ENCODE assay signal across 8 cellular contexts in the genomic region with DNA sequence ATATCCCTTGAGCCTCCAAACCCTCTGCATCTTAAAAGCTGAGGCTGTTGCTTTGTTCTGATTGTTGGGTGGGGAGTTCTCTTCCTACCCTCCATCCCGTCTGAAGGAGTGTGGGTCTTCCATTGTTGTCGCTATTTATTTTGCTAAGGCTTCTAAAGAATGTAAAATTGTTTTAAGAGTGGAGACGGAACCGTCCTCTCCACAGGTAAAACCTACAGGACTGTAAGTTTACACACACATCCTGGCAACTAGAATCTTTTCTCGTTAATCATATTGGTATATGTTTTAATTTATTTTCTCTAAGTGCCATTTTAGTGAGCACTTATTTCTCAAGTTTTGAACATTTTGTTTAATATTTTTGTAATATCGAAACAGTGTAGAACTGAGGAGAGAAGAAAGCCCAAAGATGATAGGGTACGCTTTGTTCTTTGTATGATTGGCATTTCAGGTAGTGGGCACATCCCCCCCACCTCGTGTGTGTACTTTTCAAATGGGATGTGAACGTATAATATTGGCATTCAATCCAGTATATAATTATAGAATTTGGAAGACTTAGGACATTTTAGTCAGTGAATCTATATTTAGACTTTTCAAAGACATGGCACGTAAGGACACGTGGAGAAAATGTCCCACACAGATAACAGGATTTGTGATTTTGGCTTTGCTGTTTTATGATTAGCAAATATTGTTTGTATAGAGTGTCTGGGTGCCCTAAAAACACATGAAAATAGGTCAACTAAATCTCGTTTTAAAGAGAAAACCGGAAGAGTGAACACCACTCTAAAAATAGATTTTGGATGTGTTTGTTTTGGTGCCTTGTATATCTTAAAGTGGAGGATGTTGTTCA. TPM values are rescaled to one million over a fixed set of nuclear protein-coding genes. Genes with fewer than 3 reads are reported as not detected.
DNase-seq lines count a peak whose midpoint lies in the region; ATAC-seq and TF ChIP-seq lines count a peak whose summit lies in the region.

No MANE protein-coding gene starts in this region.

- ATAC-seq in GM18502 (IDR thresholded peaks at IDR 0.05; ENCODE audit: poor library complexity, unreplicated experiment), result peak; percentile 0
- no peak for ATAC-seq in left lung
- no peak for ATAC-seq in thoracic aorta (ENCODE audit: insufficient number of reproducible peaks, low FRiP score, low read depth)
- ATAC-seq in HG03045 (IDR thresholded peaks at IDR 0.05; ENCODE audit: unreplicated experiment), result no peak

- H3K9ac ChIP-seq in HUES64 (ENCODE audit: low read depth, low read length), result peak overlapping the region; percentile 96

- H3K4me3 ChIP-seq in HUES64 (ENCODE audit: low read length), result peak overlapping the region; percentile 80
- peak overlapping the region; percentile 70 to 82 for H3K4me3 ChIP-seq in left lung
- peak overlapping the region; percentile 86 for H3K4me3 ChIP-seq in thoracic aorta

- H3K27me3 ChIP-seq in HUES64 (ENCODE audit: insufficient read depth, low read length), result no peaks in the 10 kb centered on the region
- H3K27me3 ChIP-seq in left lung, result no peaks in the 10 kb centered on the region
- no peaks in the 10 kb centered on the region for H3K27me3 ChIP-seq in thoracic aorta (replicated peaks; ENCODE audit: insufficient read depth)

- H3K9me3 ChIP-seq in HUES64 (ENCODE audit: insufficient read depth, low read depth, low read length) (no peaks in the 10 kb centered on the region), left lung (no peaks in the 10 kb centered on the region), thoracic aorta (no peaks in the 10 kb centered on the region)

- peak; percentile 11 for DNase-seq in amniotic stem cell (lab: John Stamatoyannopoulos, UW)
- DNase-seq in left lung, result no peak
- DNase-seq in thoracic aorta (ENCODE audit: low spot score), result no peak
- no peak for DNase-seq in GM19240 (ENCODE audit: insufficient read length, low spot score)
- no peak for DNase-seq in AML-193 (lab: John Stamatoyannopoulos, UW)

- intact Hi-C loops in left lung (cut with DNase I), result no loop called here

- no peak for TF ChIP-seq CTCF in left lung (IDR thresholded peaks at IDR 0.05)
- no peak for TF ChIP-seq CTCF in thoracic aorta (IDR thresholded peaks at IDR 0.05)

- 10% methylated on average over 9 of the region's 13 CpGs for WGBS in HUES64

- no peaks in the 10 kb centered on the region for H3K36me3 ChIP-seq in HUES64 (ENCODE audit: insufficient read depth, low read length)
- no peaks in the 10 kb centered on the region for H3K36me3 ChIP-seq in left lung
- H3K36me3 ChIP-seq in thoracic aorta, result no peaks in the 10 kb centered on the region

- peak overlapping the region; percentile 90 for H3K27ac ChIP-seq in HUES64 (ENCODE audit: low read depth, low read length)
- H3K27ac ChIP-seq in left lung, result peak overlapping the region; percentile 99 to 100
- peak overlapping the region; percentile 98 to 99 for H3K27ac ChIP-seq in thoracic aorta

- peaks cover 24% of the 10 kb centered on the region for H3K4me1 ChIP-seq in HUES64 (ENCODE audit: insufficient read depth, low read length)
- H3K4me1 ChIP-seq in left lung, result peaks cover 3 to 49% of the 10 kb centered on the region in 2 donors
- H3K4me1 ChIP-seq in thoracic aorta (ENCODE audit: control insufficient read depth in 1 of 2, low read depth in 2 of 2), result peaks cover 21 to 31% of the 10 kb centered on the region in 2 donors

RNA-seq across cellular contexts. Expression of gene RNF146, which starts 1.3 kb away (rescaled TPM):
- 24.6 TPM for polyA plus RNA-seq in HUES64 (2013, experiment 1 of 2)
- 27.1 TPM for polyA plus RNA-seq in HUES64 (2013, experiment 2 of 2)
- 10 to 100 TPM; 46.4 to 46.8 TPM for total RNA-seq in left lung
- total RNA-seq in thoracic aorta, result 10 to 100 TPM; 37.6 to 79.6 TPM
